23 cellular contexts compared by ENCODE assay signal in genomic region chr12:59173696-59174095, GRCh38.
A peak's percentile ranks its signal among the peaks of the same experiment; 100 is the strongest.
DNase-seq lines count a peak whose midpoint lies in the region; ATAC-seq and TF ChIP-seq lines count a peak whose summit lies in the region.
"Had no signal": no experiment of that assay in that cellular context is flagged by ENCODE, and none has a peak within 500 bp of the region (broad histone marks: within the 10 kb centered on the region; RNA-seq: fewer than 3 reads in every experiment).

No MANE protein-coding gene starts in this region.

- H3K4me1 Mint-ChIP-seq in osteocyte (ENCODE audit: unreplicated experiment), result peaks cover 8% of the 10 kb centered on the region
- H3K4me1 Mint-ChIP-seq in endothelial cell (ENCODE audit: unreplicated experiment), result peaks cover 2% of the 10 kb centered on the region
- H3K4me1 Mint-ChIP-seq: CD4-positive, alpha-beta memory T cell; stimulated activated naive B cell treated with anti-CD40 and anti-IgM and Interleukin-4, amounts not matched to agents 10 μg/mL and 1 μg/mL and 100 μg/mL, for 72 hours; T-helper 17 cell had no signal

- H3K36me3 Mint-ChIP-seq in osteocyte (ENCODE audit: unreplicated experiment) (peaks cover 2% of the 10 kb centered on the region), endothelial cell (ENCODE audit: low read depth, unreplicated experiment) (no peaks in the 10 kb centered on the region)
- H3K36me3 Mint-ChIP-seq: CD4-positive, alpha-beta memory T cell; stimulated activated naive B cell treated with anti-CD40 and anti-IgM and Interleukin-4, amounts not matched to agents 10 μg/mL and 1 μg/mL and 100 μg/mL, for 72 hours had no signal

- H3K9me3 Mint-ChIP-seq in osteocyte (ENCODE audit: unreplicated experiment) (no peaks in the 10 kb centered on the region), endothelial cell (ENCODE audit: unreplicated experiment) (no peaks in the 10 kb centered on the region)
- H3K9me3 Mint-ChIP-seq: stimulated activated naive B cell treated with anti-CD40 and anti-IgM and Interleukin-4, amounts not matched to agents 10 μg/mL and 1 μg/mL and 100 μg/mL, for 72 hours had no signal

- H3K27me3 Mint-ChIP-seq in osteocyte (ENCODE audit: unreplicated experiment), result peaks cover 2% of the 10 kb centered on the region
- H3K27me3 Mint-ChIP-seq in endothelial cell (ENCODE audit: unreplicated experiment), result no peaks in the 10 kb centered on the region
- H3K27me3 Mint-ChIP-seq: dendritic cell treated with granulocyte-macrophage colony-stimulating factor and Interleukin-4, amounts not matched to agents 40 ng/mL and 50 ng/mL, for 4 days; stimulated activated naive B cell treated with anti-CD40 and anti-IgM and Interleukin-4, amounts not matched to agents 10 μg/mL and 1 μg/mL and 100 μg/mL, for 72 hours had no signal

- no peak overlapping the region for H3K4me3 ChIP-seq in epithelial cell of esophagus (ENCODE audit: low read length)
- H3K4me3 ChIP-seq: esophagus muscularis mucosa, left ventricle myocardium inferior, spleen, tibial nerve had no signal

- TF ChIP-seq CTCF in LNCAP (IDR thresholded peaks at IDR 0.05), result peak; percentile 27; the same call in 1 of the 2 replicates
- TF ChIP-seq CTCF in epithelial cell of esophagus (IDR thresholded peaks at IDR 0.05; ENCODE audit: insufficient read depth, low read depth, low read length, missing control alignments), result peak; percentile 28
- peak; percentile 48 for TF ChIP-seq CTCF in osteocyte (IDR thresholded peaks at IDR 0.05)
- TF ChIP-seq CTCF in endothelial cell (IDR thresholded peaks at IDR 0.05; ENCODE audit: unreplicated experiment), result no peak

- ATAC-seq in GM19467 (IDR thresholded peaks at IDR 0.05; ENCODE audit: unreplicated experiment), result no peak
- ATAC-seq: activated CD4-positive, CD25-positive, alpha-beta regulatory T cell treated with anti-CD3 and anti-CD28 coated beads, Interleukin-2, amount 50 U/mL, for 24 hours; stimulated activated naive B cell treated with anti-CD40 and anti-IgM and Interleukin-4, amounts not matched to agents 10 μg/mL and 1 μg/mL and 100 μg/mL, for 72 hours; T-helper 17 cell had no signal

- H3K4me3 Mint-ChIP-seq in osteocyte (ENCODE audit: unreplicated experiment) (no peak overlapping the region), endothelial cell (ENCODE audit: unreplicated experiment) (no peak overlapping the region)
- H3K4me3 Mint-ChIP-seq: CD4-positive, alpha-beta memory T cell; dendritic cell treated with granulocyte-macrophage colony-stimulating factor and Interleukin-4, amounts not matched to agents 40 ng/mL and 50 ng/mL, for 4 days; stimulated activated naive B cell treated with anti-CD40 and anti-IgM and Interleukin-4, amounts not matched to agents 10 μg/mL and 1 μg/mL and 100 μg/mL, for 72 hours; T-helper 17 cell had no signal

- H3K27ac Mint-ChIP-seq in osteocyte (ENCODE audit: unreplicated experiment) (no peak overlapping the region), endothelial cell (ENCODE audit: unreplicated experiment) (no peak overlapping the region)
- H3K27ac Mint-ChIP-seq: CD4-positive, alpha-beta memory T cell; dendritic cell treated with granulocyte-macrophage colony-stimulating factor and Interleukin-4, amounts not matched to agents 40 ng/mL and 50 ng/mL, for 4 days; stimulated activated naive B cell treated with anti-CD40 and anti-IgM and Interleukin-4, amounts not matched to agents 10 μg/mL and 1 μg/mL and 100 μg/mL, for 72 hours; T-helper 17 cell had no signal

- peak; percentile 8 for DNase-seq in DMS53 (lab: John Stamatoyannopoulos, UW)
- no peak for DNase-seq in DMS53 treated with DMSO at 0.1 percent for 48 hours (lab: John Stamatoyannopoulos, UW; ENCODE audit: unreplicated experiment)
- peak; percentile 6 for DNase-seq in epithelial cell of esophagus (ENCODE audit: low read depth)
- DNase-seq in osteocyte (ENCODE audit: extremely low spot score, unreplicated experiment), result no peak
- DNase-seq in endothelial cell (ENCODE audit: low spot score), result no peak
- DNase-seq in amygdala (lab: John Stamatoyannopoulos, UW), result no peak
- DNase-seq: 8988T; activated naive CD4-positive, alpha-beta T cell treated with Interleukin-2 at 50 U/mL for 16 hours; CD4-positive, alpha-beta memory T cell; EL; KBM-7; left ventricle myocardium inferior; NCI-H1092 treated with DMSO at 0.1 percent for 48 hours; Right ventricle myocardium superior; spleen; stimulated activated naive B cell treated with anti-CD40 and anti-IgM and Interleukin-4, amounts not matched to agents 10 μg/mL and 1 μg/mL and 100 μg/mL, for 72 hours; T-helper 17 cell had no signal

Comparison
In these comparisons a context has a peak if more than half of its experiments do, and no peak if none do; other contexts are left out.
1. DNase-seq: peak in DMS53 (single experiment) and epithelial cell of esophagus (single experiment); none in DMS53 treated with DMSO at 0.1 percent for 48 hours (single experiment), osteocyte (single experiment), endothelial cell (single experiment) and amygdala (0 of 56).